Comparison of ENCODE assay signal across 7 cellular contexts in genomic region chr2:58571181-58571852, GRCh38.
DNase-seq lines count a peak whose midpoint lies in the region; ATAC-seq, FAIRE-seq and TF ChIP-seq lines count a peak whose summit lies in the region.

No MANE protein-coding gene starts in this region.

- no peaks in the 10 kb centered on the region for H3K9me3 ChIP-seq in testis

- peak; percentile 93 for FAIRE-seq in islet of Langerhans (lab: Jason Lieb, UNC)

- ATAC-seq in GM21528 (IDR thresholded peaks at IDR 0.05; ENCODE audit: low FRiP score, unreplicated experiment), result peak; percentile 89

- intact Hi-C loops in testis (cut with DNase I; ENCODE audit: low total_unique reads), result no loop called here

- TF ChIP-seq POLR2A in testis (IDR thresholded peaks at IDR 0.05), result no peak

- TF ChIP-seq CTCF in GM10248 (IDR thresholded peaks at IDR 0.05; ENCODE audit: control extremely low read depth, extremely low read depth, low read depth, missing control alignments) (peak; percentile 61), testis (IDR thresholded peaks at IDR 0.05) (peak; percentile 18 to 38 (median 35))

- H3K36me3 ChIP-seq in testis (ENCODE audit: low read depth, missing control alignments), result no peaks in the 10 kb centered on the region

- WGBS in testis, 2 donors, result 15 to 21% methylated on average over 10 of the region's 10 CpGs

- DNase-seq in GM10248 (ENCODE audit: extremely low spot score) (peak; percentile 57), HPDE6-E6E7 (ENCODE audit: extremely low spot score) (peak; percentile 69), NCI-H748 (lab: John Stamatoyannopoulos, UW; ENCODE audit: unreplicated experiment) (peak; percentile 71), astrocyte of the hippocampus (ENCODE audit: low read depth, low spot score) (peak; percentile 86), testis (peak; percentile 37)

- H3K27me3 ChIP-seq in testis, result no peaks in the 10 kb centered on the region

- CTCF ChIA-PET in GM10248 (lab: Yijun Ruan, JAX), result interaction anchor here (0.6 kb wide), 1 partner anchor 12 kb away, joined by 3 read pairs; no protein-coding TSS in a partner anchor

- H3K27ac ChIP-seq in testis, result no peak overlapping the region

- H3K4me3 ChIP-seq in testis, result no peak overlapping the region

- POLR2A ChIA-PET in GM10248 (lab: Yijun Ruan, JAX), result no interaction called here

- H3K4me1 ChIP-seq in testis, result no peaks in the 10 kb centered on the region
